ENCODE assay signal across 8 cellular contexts in the genomic region with DNA sequence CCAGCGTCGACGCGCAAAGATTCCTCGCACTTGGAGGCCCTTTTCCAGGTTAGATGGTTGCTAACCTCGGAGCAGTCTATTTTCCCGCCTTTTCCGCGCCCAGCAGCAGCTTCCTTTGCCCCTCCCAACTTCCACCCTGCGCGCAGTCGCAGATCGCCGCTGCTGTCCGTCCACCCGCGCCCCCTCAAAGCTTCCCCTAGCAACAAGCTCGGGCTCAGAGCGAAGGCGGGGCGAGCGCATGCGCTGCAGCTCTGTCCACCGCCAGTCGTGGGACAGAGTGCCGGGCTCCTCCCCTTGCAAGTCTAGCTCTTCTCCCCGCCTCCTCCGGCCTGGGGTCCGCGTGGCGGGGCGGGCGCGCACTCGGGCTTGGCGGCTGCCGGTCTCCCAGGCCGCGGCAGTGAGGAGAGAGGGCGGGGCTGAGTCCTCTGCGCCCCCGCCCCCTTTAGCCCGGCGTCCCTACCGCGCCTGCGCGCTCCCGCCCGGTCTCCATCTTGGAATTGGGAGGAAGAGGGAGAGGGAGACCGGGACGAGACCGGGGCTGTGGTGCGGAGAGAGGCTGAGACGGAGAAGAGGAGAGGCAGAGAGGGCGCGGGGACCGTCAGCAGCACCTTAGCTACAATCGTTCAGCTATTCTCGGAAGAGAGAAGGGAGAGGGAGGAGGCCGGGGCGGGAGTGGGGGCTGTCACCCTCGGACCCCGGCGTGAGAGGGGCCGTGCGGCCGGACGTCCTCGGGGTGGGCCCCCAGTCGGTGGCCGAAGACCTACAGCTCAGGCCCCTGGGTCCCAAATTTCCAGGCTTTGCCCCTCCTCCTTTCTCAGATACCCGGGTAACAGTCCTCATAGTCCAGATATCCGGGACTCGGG. TPM values are rescaled to one million over a fixed set of nuclear protein-coding genes. Genes with fewer than 3 reads are reported as not detected.
A peak's percentile ranks its signal among the peaks of the same experiment; 100 is the strongest.
DNase-seq lines count a peak whose midpoint lies in the region; ATAC-seq and TF ChIP-seq lines count a peak whose summit lies in the region.

Gene TAOK2, plus strand, starts transcription at position 485 of the 863 bp plus-strand sequence. CDS start 3,905 bp downstream, outside the sequence.

- peaks cover 41% of the 10 kb centered on the region for H3K4me1 Mint-ChIP-seq in brain

- CTCF ChIA-PET in A673 (lab: Charles Lee): interaction anchor here (1.1 kb wide), 1 partner anchor 14 kb away, joined by 3 read pairs; no protein-coding TSS in a partner anchor

- in situ Hi-C loops in gastrocnemius medialis (cut with MboI; ENCODE audit: low sequenced_read_pairs in 4 of 4): loop anchor here in 1 of 4 donors (10.0 kb wide), 1 partner anchor 49 kb away; the partner anchor contains the start of gene KCTD13

- peaks cover 44% of the 10 kb centered on the region for H3K36me3 Mint-ChIP-seq in brain

- no peaks in the 10 kb centered on the region for H3K27me3 ChIP-seq in A673 (replicated peaks; ENCODE audit: insufficient read depth, low read depth, low read length, poor library complexity)
- no peaks in the 10 kb centered on the region; the same call in 1 of the 2 replicates for H3K27me3 ChIP-seq in iPS DF 6.9 (ENCODE audit: control insufficient read depth, insufficient read depth, low read length)
- H3K27me3 ChIP-seq in gastrocnemius medialis: no peaks in the 10 kb centered on the region

- peaks cover 15% of the 10 kb centered on the region for H3K36me3 ChIP-seq in A673 (ENCODE audit: insufficient read depth, low read length, poor library complexity, severe bottlenecking)
- peaks cover 8% of the 10 kb centered on the region; the same call in 1 of the 2 replicates for H3K36me3 ChIP-seq in iPS DF 6.9 (ENCODE audit: control insufficient read depth, insufficient read depth, low read length)
- peaks cover 0 to 15% of the 10 kb centered on the region in 2 donors for H3K36me3 ChIP-seq in gastrocnemius medialis

- POLR2A ChIA-PET in A673 (lab: Charles Lee; ENCODE audit: low non-redundant PET): interaction anchor here (0.5 kb wide), 1 partner anchor 11 kb away, joined by 3 read pairs; no protein-coding TSS in a partner anchor

- peaks cover 0 to 6% (median 0%) of the 10 kb centered on the region in 5 experiments for H3K9me3 Mint-ChIP-seq in brain

- peak within 1 kb of the TSS; percentile 79 to 99 (median 98) for H3K27ac Mint-ChIP-seq in brain

- H3K27me3 Mint-ChIP-seq in brain: peaks cover 11% of the 10 kb centered on the region

- H3K4me1 ChIP-seq in A673 (ENCODE audit: insufficient read depth, low read length, poor library complexity, severe bottlenecking): peaks cover 16% of the 10 kb centered on the region
- H3K4me1 ChIP-seq in iPS DF 6.9 (ENCODE audit: control insufficient read depth, insufficient read depth, low read length): 0 out of 2 replicates have a peak, but pooled peaks cover 4% of the 10 kb centered on the region
- H3K4me1 ChIP-seq in gastrocnemius medialis: peaks cover 26 to 28% of the 10 kb centered on the region in 2 donors

- peak; percentile 94 for ATAC-seq in GM18867 (IDR thresholded peaks at IDR 0.05; ENCODE audit: unreplicated experiment)
- ATAC-seq in HG03103 (IDR thresholded peaks at IDR 0.05; ENCODE audit: low read depth, unreplicated experiment): peak; percentile 87
- ATAC-seq in gastrocnemius medialis: peak; percentile 91 to 94

- no CpG with 5 or more reads among the region's 75 CpGs for WGBS in iPS DF 6.9 (ENCODE audit: insufficient coverage, insufficient read length)

- no TSS peak for BruUV-seq in A673 (replicated peaks; lab: Mats Ljungman, UMichigan)

- peak within 1 kb of the TSS; percentile 87 to 96 (median 91) for H3K4me3 Mint-ChIP-seq in brain

- DNase-seq in A673 (ENCODE audit: low spot score) (peak; percentile 99), NCI-H2171 (lab: John Stamatoyannopoulos, UW) (peak; percentile 97), UCSD-AML1 (lab: John Stamatoyannopoulos, UW; ENCODE audit: unreplicated experiment) (peak; percentile 100), iPS DF 6.9 (ENCODE audit: low read depth, low spot score) (peak; percentile 99), gastrocnemius medialis (peak; percentile 97 to 99)

- TF ChIP-seq POLR2A in gastrocnemius medialis (IDR thresholded peaks at IDR 0.05): peak; percentile 83 to 86

- intact Hi-C loops in A673 (cut with micrococcal nuclease; ENCODE audit: unreplicated experiment) (loop anchor here (5.0 kb wide), 1 partner anchor 46 kb away; the partner anchor contains the start of gene KCTD13), gastrocnemius medialis (cut with DNase I; ENCODE audit: low total_unique reads) (loop anchor here (1.0 to 2.0 kb wide), 2 partner anchors 23 to 47 kb away; partner anchors contain the start of genes INO80E and KCTD13)

- H3K9me3 ChIP-seq in A673 (ENCODE audit: low read depth, low read length, poor library complexity, severe bottlenecking) (peaks cover 6% of the 10 kb centered on the region), iPS DF 6.9 (ENCODE audit: control insufficient read depth, insufficient read depth, low read length) (no peaks in the 10 kb centered on the region), gastrocnemius medialis (no peaks in the 10 kb centered on the region)

- peak within 1 kb of the TSS; percentile 81 for H3K27ac ChIP-seq in A673 (ENCODE audit: low read depth, low read length, poor library complexity, severe bottlenecking)
- H3K27ac ChIP-seq in iPS DF 6.9 (ENCODE audit: low read length): no peak within 1 kb of the TSS
- H3K27ac ChIP-seq in gastrocnemius medialis: peak within 1 kb of the TSS; percentile 94 to 100 (median 98)

- peak within 1 kb of the TSS; percentile 84 for H3K4me3 ChIP-seq in A673 (ENCODE audit: low read depth, low read length, poor library complexity, severe bottlenecking)
- peak within 1 kb of the TSS; percentile 78 for H3K4me3 ChIP-seq in iPS DF 6.9 (ENCODE audit: low read length)
- peak within 1 kb of the TSS; percentile 90 to 99 (median 94) for H3K4me3 ChIP-seq in gastrocnemius medialis

- TF ChIP-seq CTCF in A673 (conservative IDR thresholded peaks at IDR 0.05; ENCODE audit: low read depth, low read length): no peak
- no peak for TF ChIP-seq CTCF in brain (conservative IDR thresholded peaks at IDR 0.05)
- TF ChIP-seq CTCF in gastrocnemius medialis (IDR thresholded peaks at IDR 0.05 in 4 of 5, conservative IDR thresholded peaks at IDR 0.05 in 1 of 5): no peak

RNA-seq across cellular contexts. Expression of gene TAOK2, which starts in this region (rescaled TPM):
- 49.9 and 50.2 TPM in 2 replicates for total RNA-seq in A673 (2021)
- 45.4 TPM for polyA plus RNA-seq in brain (ENCODE audit: insufficient read depth, low read depth, low replicate concordance)
- total RNA-seq in gastrocnemius medialis: 10 to 100 TPM; 15.9 to 31.0 (median 22.1) TPM
